In the genomic region with DNA sequence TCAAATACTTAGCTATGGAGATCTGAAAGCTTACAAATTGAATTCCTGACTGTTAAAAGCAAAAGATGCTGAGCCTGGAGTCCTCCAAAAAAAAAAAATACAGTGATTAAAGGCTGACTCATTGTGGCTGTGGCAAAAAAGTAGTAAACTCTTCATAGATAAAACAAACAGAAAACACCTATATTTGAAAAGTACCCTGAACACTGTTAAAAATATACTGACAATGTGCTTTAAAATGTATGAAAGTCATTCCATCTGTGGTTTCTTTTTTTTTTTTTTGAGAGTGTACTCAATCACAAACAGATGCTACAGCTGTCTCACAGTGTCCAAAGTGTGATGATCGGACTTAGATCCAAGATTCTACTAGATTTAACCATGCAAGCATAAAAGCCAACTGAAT, we compare ENCODE assay signal across 20 cellular contexts.
DNase-seq lines count a peak whose midpoint lies in the region; ATAC-seq, FAIRE-seq and TF ChIP-seq lines count a peak whose summit lies in the region.
"Had no signal": no experiment of that assay in that cellular context is flagged by ENCODE, and none has a peak within 500 bp of the region (broad histone marks: within the 10 kb centered on the region; RNA-seq: fewer than 3 reads in every experiment).

No MANE protein-coding gene starts in this region.

- POLR2A ChIA-PET in K562 (lab: Yijun Ruan, JAX) (interaction anchor here (0.6 kb wide), 1 partner anchor 61 kb away, joined by 3 read pairs; no protein-coding TSS in a partner anchor), T-cell (lab: Charles Lee) (no interaction called here)

- H3K4me1 ChIP-seq in K562 (replicated peaks in 1 of 2; ENCODE audit: control insufficient read depth in 2 of 2, insufficient read depth in 2 of 2, low read length in 2 of 2), result no peaks in the 10 kb centered on the region
- no peaks in the 10 kb centered on the region for H3K4me1 ChIP-seq in hepatocyte (ENCODE audit: insufficient read depth)
- H3K4me1 ChIP-seq: SJCRH30 had no signal

- no peaks in the 10 kb centered on the region for H3K27me3 ChIP-seq in K562 (ENCODE audit: control insufficient read depth in 2 of 2, insufficient read depth in 2 of 2, low read length in 2 of 2)
- H3K27me3 ChIP-seq in hepatocyte, result no peaks in the 10 kb centered on the region
- H3K27me3 ChIP-seq: esophagus muscularis mucosa, neutrophil, sigmoid colon, SJCRH30 had no signal

- H3K27ac Mint-ChIP-seq in T-cell, result no peak overlapping the region
- H3K27ac Mint-ChIP-seq in T-helper 2 cell treated with Interferon-gamma antibody and Interleukin-4, amounts not matched to agents 5 μg/mL and 100 μg/mL, for 36 hours, result no peak overlapping the region

- no peaks in the 10 kb centered on the region for H3K79me2 ChIP-seq in K562 (ENCODE audit: control insufficient read depth, insufficient read depth, low read length)
- no peaks in the 10 kb centered on the region for H3K79me2 ChIP-seq in hepatocyte

- H3K27ac ChIP-seq in K562 (ENCODE audit: extremely low read depth, low read depth, low read length) (no peak overlapping the region), hepatocyte (peak overlapping the region; percentile 20)
- H3K27ac ChIP-seq: esophagus muscularis mucosa, neutrophil, sigmoid colon, SJCRH30 had no signal

- no peak for FAIRE-seq in K562 (lab: Jason Lieb, UNC)

- no peak for ATAC-seq in K562
- no peak for ATAC-seq in T-cell (replicated peaks in 1 of 4)
- no peak for ATAC-seq in GM19328 (IDR thresholded peaks at IDR 0.05; ENCODE audit: unreplicated experiment)

- intact Hi-C loops in K562 (cut with micrococcal nuclease), result no loop called here
- intact Hi-C loops in posterior vena cava (cut with DNase I), result no loop called here

- WGBS in K562 (ENCODE audit: insufficient coverage, low coverage, missing lambda C conversion rate), result 19% methylated on average over 1 of the region's 1 CpG
- 47% methylated on average over 1 of the region's 1 CpG for WGBS in hepatocyte (ENCODE audit: low lambda C conversion rate, missing lambda C conversion rate)

- H3K4me1 Mint-ChIP-seq in T-cell, result no peaks in the 10 kb centered on the region
- H3K4me1 Mint-ChIP-seq in T-helper 2 cell treated with Interferon-gamma antibody and Interleukin-4, amounts not matched to agents 5 μg/mL and 100 μg/mL, for 36 hours (ENCODE audit: low read depth), result no peaks in the 10 kb centered on the region

- H3K9me3 Mint-ChIP-seq in T-cell, result peaks cover 14 to 33% (median 23%) of the 10 kb centered on the region in 3 donors
- H3K9me3 Mint-ChIP-seq in T-helper 2 cell treated with Interferon-gamma antibody and Interleukin-4, amounts not matched to agents 5 μg/mL and 100 μg/mL, for 36 hours, result peaks cover 16% of the 10 kb centered on the region

- no peaks in the 10 kb centered on the region for H3K9me3 ChIP-seq in K562 (replicated peaks; ENCODE audit: control insufficient read depth, insufficient read depth, low read depth, low read length)
- no peaks in the 10 kb centered on the region for H3K9me3 ChIP-seq in hepatocyte (ENCODE audit: low read depth)
- H3K9me3 ChIP-seq: neutrophil had no signal

- H3K36me3 ChIP-seq in K562 (ENCODE audit: control insufficient read depth, insufficient read depth, low read length), result no peaks in the 10 kb centered on the region
- H3K36me3 ChIP-seq in hepatocyte (replicated peaks; ENCODE audit: insufficient read depth, low read depth), result no peaks in the 10 kb centered on the region
- H3K36me3 ChIP-seq: esophagus muscularis mucosa, neutrophil, sigmoid colon, SJCRH30 had no signal

- H3K4me2 ChIP-seq in K562 (ENCODE audit: insufficient read depth, low read length) (no peak overlapping the region), hepatocyte (no peak overlapping the region)

- no peak for TF ChIP-seq RAD21 in K562 (CRISPR knock-in tag; conservative IDR thresholded peaks at IDR 0.05 in 1 of 2, IDR thresholded peaks at IDR 0.05 in 1 of 2)

- CTCF ChIA-PET in K562 (lab: Yijun Ruan, JAX; ENCODE audit: low intra/inter-chr PET ratio), result no interaction called here
- CTCF ChIA-PET in T-cell (lab: Charles Lee), result interaction anchor here in 1 of 2 donors (0.5 kb wide), 1 partner anchor 69 kb away, joined by 3 read pairs; no protein-coding TSS in a partner anchor

- TF ChIP-seq POLR2A in K562 (conservative IDR thresholded peaks at IDR 0.05), result no peak

- BruUV-seq in K562 (replicated peaks; lab: Mats Ljungman, UMichigan), result no TSS peak

- H3K27me3 Mint-ChIP-seq in T-cell, result no peaks in the 10 kb centered on the region
- H3K27me3 Mint-ChIP-seq in T-helper 2 cell treated with Interferon-gamma antibody and Interleukin-4, amounts not matched to agents 5 μg/mL and 100 μg/mL, for 36 hours (ENCODE audit: low read depth), result no peaks in the 10 kb centered on the region

- no peak for TF ChIP-seq CTCF in AG09319 (IDR thresholded peaks at IDR 0.05; ENCODE audit: low read depth, low read length)
- no peak for TF ChIP-seq CTCF in K562 (IDR thresholded peaks at IDR 0.05 in 2 of 3, conservative IDR thresholded peaks at IDR 0.05 in 1 of 3; ENCODE audit: insufficient read depth in 2 of 3, low read depth in 1 of 3, low read length in 3 of 3)
- TF ChIP-seq CTCF in hepatocyte (IDR thresholded peaks at IDR 0.05; ENCODE audit: poor library complexity), result no peak

- no peak overlapping the region for H3K4me3 Mint-ChIP-seq in T-cell
- H3K4me3 Mint-ChIP-seq in T-helper 2 cell treated with Interferon-gamma antibody and Interleukin-4, amounts not matched to agents 5 μg/mL and 100 μg/mL, for 36 hours, result no peak overlapping the region

- in situ Hi-C loops in K562 (cut with MboI), result no loop called here

- no peak overlapping the region for H3K9ac ChIP-seq in K562 (ENCODE audit: insufficient read depth in 1 of 2, low read depth in 2 of 2, low read length in 2 of 2)

- H3K36me3 Mint-ChIP-seq in T-cell, result peaks cover 16% of the 10 kb centered on the region
- no peaks in the 10 kb centered on the region for H3K36me3 Mint-ChIP-seq in T-helper 2 cell treated with Interferon-gamma antibody and Interleukin-4, amounts not matched to agents 5 μg/mL and 100 μg/mL, for 36 hours (ENCODE audit: low read depth)

- no peaks in the 10 kb centered on the region for H3K9me2 ChIP-seq in hepatocyte (replicated peaks; ENCODE audit: insufficient read depth)

- no peaks in the 10 kb centered on the region for H4K20me1 ChIP-seq in K562 (replicated peaks; ENCODE audit: control insufficient read depth, insufficient read depth, low read length)
- no peaks in the 10 kb centered on the region for H4K20me1 ChIP-seq in hepatocyte (ENCODE audit: insufficient read depth, poor library complexity, severe bottlenecking)

- H3K4me3 ChIP-seq in K562 (no peak overlapping the region), hepatocyte (no peak overlapping the region)
- H3K4me3 ChIP-seq: esophagus muscularis mucosa, sigmoid colon, SJCRH30 had no signal

- no peak for TF ChIP-seq EP300 in K562 (IDR thresholded peaks at IDR 0.05; ENCODE audit: low read length)

- no peak overlapping the region for H2AFZ ChIP-seq in K562 (ENCODE audit: low read depth, low read length)
- no peak overlapping the region for H2AFZ ChIP-seq in hepatocyte

- no peaks in the 10 kb centered on the region for H3K9me1 ChIP-seq in K562 (ENCODE audit: control insufficient read depth, insufficient read depth, low read length)

- DNase-seq in AG09319 (ENCODE audit: extremely low read depth, low read depth) (peak; percentile 50), HS-5 (ENCODE audit: low read depth) (peak; percentile 23), K562 (ENCODE audit: extremely low read depth in 1 of 4, low spot score in 3 of 4) (no peak), hepatocyte (ENCODE audit: low spot score) (no peak), T-cell (no peak), posterior vena cava (ENCODE audit: low spot score) (no peak)
- DNase-seq in T-helper 2 cell treated with Interferon-gamma antibody and Interleukin-4, amounts not matched to agents 5 μg/mL and 100 μg/mL, for 36 hours (ENCODE audit: low spot score), result no peak
- DNase-seq: ACHN; activated CD4-positive, alpha-beta T cell treated with anti-CD3 and anti-CD28 coated beads, Interleukin-2, amount 50 U/mL, for 1 hour; activated naive CD4-positive, alpha-beta T cell treated with anti-CD3 and anti-CD28 coated beads, Interleukin-2, amount 50 U/mL, for 16 hours; activated T-cell treated with anti-CD3 and anti-CD28 coated beads, Interleukin-2, amount 50 U/mL, for 1 hour; NCI-H2029; NCI-H69; OCI-M1; sigmoid colon; stimulated activated CD4-positive, alpha-beta T cell treated with anti-CD3 and anti-CD28 coated beads, Interleukin-2, amount 100 ng/mL, for 48 hours had no signal

TF ChIP-seq in K562, 482 proteins besides CTCF, POLR2A, EP300 and RAD21:
- 0 out of 2 replicates have a peak, but pooled peaks have one; percentile 14 for TF ChIP-seq NFE2 (IDR thresholded peaks at IDR 0.05; ENCODE audit: low read depth)
- TF ChIP-seq MBD2 (IDR thresholded peaks at IDR 0.05; ENCODE audit: borderline replicate concordance, low read depth), result no peak

Comparison
In these comparisons a context has a peak if more than half of its experiments do, and no peak if none do; other contexts are left out.
1. DNase-seq: peak in AG09319 (single experiment) and HS-5 (single experiment); none in K562 (0 of 4), hepatocyte (single experiment), T-cell (0 of 34), T-helper 2 cell treated with Interferon-gamma antibody and Interleukin-4, amounts not matched to agents 5 μg/mL and 100 μg/mL, for 36 hours (single experiment) and posterior vena cava (single experiment).